8 cellular contexts compared by ENCODE assay signal in genomic region chr13:19984430-19985218, GRCh38. TPM values are rescaled to one million over a fixed set of nuclear protein-coding genes. Genes with fewer than 3 reads are reported as not detected.
DNase-seq lines count a peak whose midpoint lies in the region; ATAC-seq and TF ChIP-seq lines count a peak whose summit lies in the region.

No MANE protein-coding gene starts in this region.

- H3K9me3 Mint-ChIP-seq in endodermal cell (no peaks in the 10 kb centered on the region), natural killer cell (no peaks in the 10 kb centered on the region)

- CTCF ChIA-PET in OCI-LY7 (lab: Charles Lee; ENCODE audit: unreplicated experiment), result interaction anchor here (0.6 kb wide), 1 partner anchor 10 kb away, joined by 3 read pairs; no protein-coding TSS in a partner anchor

- H2AFZ ChIP-seq in OCI-LY7 (ENCODE audit: low read length), result no peak overlapping the region

- 49 to 71% methylated on average over 3 to 5 of the region's 5 CpGs for WGBS in endodermal cell (ENCODE audit: insufficient coverage in 1 of 2, insufficient read length in 1 of 2), 2 experiments

- H3K9me3 ChIP-seq in OCI-LY7 (ENCODE audit: low read length), result peaks cover 1% of the 10 kb centered on the region; the same call in 1 of the 2 replicates
- H3K9me3 ChIP-seq in endodermal cell (ENCODE audit: control insufficient read depth, low read length), result peaks cover under 1% of the 10 kb centered on the region

- H3K4me1 Mint-ChIP-seq in endodermal cell, result peaks cover 27% of the 10 kb centered on the region
- H3K4me1 Mint-ChIP-seq in natural killer cell, result peaks cover 18 to 27% of the 10 kb centered on the region in 2 donors

- peaks cover 70% of the 10 kb centered on the region for H3K79me2 ChIP-seq in OCI-LY7 (ENCODE audit: insufficient read depth, low read depth, low read length)

- intact Hi-C loops in OCI-LY7 (cut with micrococcal nuclease; ENCODE audit: unreplicated experiment) (loop anchor here (1.0 kb wide), 1 partner anchor 179 kb away; no protein-coding TSS in a partner anchor), natural killer cell (cut with micrococcal nuclease) (no loop called here)

- DNase-seq in AG09319 (ENCODE audit: extremely low read depth, low read depth), result peak; percentile 19
- peak; percentile 49 for DNase-seq in OCI-LY7 (ENCODE audit: low spot score)
- no peak for DNase-seq in endodermal cell
- DNase-seq in natural killer cell, result no peak
- no peak for DNase-seq in OCI-M2 (lab: John Stamatoyannopoulos, UW; ENCODE audit: unreplicated experiment)
- DNase-seq in activated CD4-positive, CD25-positive, alpha-beta regulatory T cell treated with anti-CD3 and anti-CD28 coated beads, Interleukin-2, amount 50 U/mL, for 72 hours, result no peak

- H3K4me2 ChIP-seq in OCI-LY7 (ENCODE audit: low read length), result peak overlapping the region; percentile 33

- H3K4me3 Mint-ChIP-seq in endodermal cell (no peak overlapping the region), natural killer cell (no peak overlapping the region)

- TF ChIP-seq CTCF in AG09319 (IDR thresholded peaks at IDR 0.05; ENCODE audit: low read depth, low read length), result peak; percentile 66
- TF ChIP-seq CTCF in GM12875 (IDR thresholded peaks at IDR 0.05; ENCODE audit: borderline replicate concordance, insufficient read depth, low read depth, low read length), result peak; percentile 44; the same call in 1 of the 2 replicates
- TF ChIP-seq CTCF in OCI-LY7 (conservative IDR thresholded peaks at IDR 0.05; ENCODE audit: low read length), result peak; percentile 80
- peak; percentile 80 for TF ChIP-seq CTCF in endodermal cell (conservative IDR thresholded peaks at IDR 0.05)
- TF ChIP-seq CTCF in natural killer cell (IDR thresholded peaks at IDR 0.05), result peak; percentile 19

- peak overlapping the region; percentile 92 for H3K27ac Mint-ChIP-seq in endodermal cell
- H3K27ac Mint-ChIP-seq in natural killer cell, result no peak overlapping the region

- H3K27ac ChIP-seq in OCI-LY7 (ENCODE audit: low read depth, low read length, poor library complexity, severe bottlenecking) (peak overlapping the region; percentile 12), endodermal cell (ENCODE audit: low read depth, low read length) (no peak overlapping the region)

- H3K4me1 ChIP-seq in OCI-LY7 (ENCODE audit: insufficient read depth, low read length, poor library complexity, severe bottlenecking) (peaks cover 14% of the 10 kb centered on the region), endodermal cell (ENCODE audit: control insufficient read depth, insufficient read depth, low read length) (no peaks in the 10 kb centered on the region)

- no peaks in the 10 kb centered on the region for H3K27me3 Mint-ChIP-seq in endodermal cell (ENCODE audit: insufficient read depth)
- H3K27me3 Mint-ChIP-seq in natural killer cell (ENCODE audit: low read depth in 2 of 2), result no peaks in the 10 kb centered on the region

- no peaks in the 10 kb centered on the region for H3K27me3 ChIP-seq in endodermal cell (ENCODE audit: control insufficient read depth, insufficient read depth, low read length, poor library complexity, severe bottlenecking)

- POLR2A ChIA-PET in OCI-LY7 (lab: Charles Lee), result interaction anchor here (0.5 to 3.3 kb wide), 7 partner anchors 13 to 222 kb away, joined by 3 to 7 read pairs (median 3); no protein-coding TSS in a partner anchor

- H3K9ac ChIP-seq in endodermal cell (ENCODE audit: extremely low read depth, low read length, poor library complexity, severe bottlenecking), result peak overlapping the region; percentile 13

- H3K4me3 ChIP-seq in GM12875 (ENCODE audit: low read depth, low read length), result no peak overlapping the region
- no peak overlapping the region for H3K4me3 ChIP-seq in OCI-LY7 (ENCODE audit: low read depth, low read length, poor library complexity, severe bottlenecking)
- no peak overlapping the region for H3K4me3 ChIP-seq in endodermal cell (ENCODE audit: low read length)

- H3K36me3 Mint-ChIP-seq in endodermal cell (ENCODE audit: low read depth) (peaks cover 32% of the 10 kb centered on the region), natural killer cell (peaks cover under 1% of the 10 kb centered on the region)

- H4K20me1 ChIP-seq in OCI-LY7 (ENCODE audit: insufficient read depth, low read length), result peaks cover 16% of the 10 kb centered on the region

- H3K36me3 ChIP-seq in OCI-LY7 (ENCODE audit: insufficient read depth, low read length) (peaks cover 29% of the 10 kb centered on the region), endodermal cell (ENCODE audit: control insufficient read depth, insufficient read depth, low read length) (peaks cover 50% of the 10 kb centered on the region)

- ATAC-seq in HG02973 (IDR thresholded peaks at IDR 0.05; ENCODE audit: unreplicated experiment) (peak; percentile 68), natural killer cell (peak; percentile 39 to 53 (median 50))

- no peaks in the 10 kb centered on the region for H3K9me2 ChIP-seq in OCI-LY7 (ENCODE audit: insufficient read depth, low read length)

- no TSS peak for BruUV-seq in OCI-LY7 (replicated peaks; lab: Mats Ljungman, UMichigan)

RNA-seq across cellular contexts. Expression of gene ZMYM2, which starts 26.1 kb away (rescaled TPM):
- 50.4 and 59.9 TPM in 2 replicates for total RNA-seq in OCI-LY7 (2014; rRNA removed; shearing (Covaris generic))
- total RNA-seq in OCI-LY7 (2022) (64.7 and 80.7 TPM in 2 replicates), endodermal cell (100 to 1,000 TPM; 200 to 207 TPM), natural killer cell (100 to 1,000 TPM in 1 of 3 donors, 10 to 100 TPM in 2; 82.1 to 101 (median 87.0) TPM)
- 115 TPM for polyA plus RNA-seq in endodermal cell (2013, experiment 1 of 2)
- polyA plus RNA-seq in endodermal cell (2013, experiment 2 of 2), result 108 TPM

Comparison
In these comparisons a context has a peak if more than half of its experiments do, and no peak if none do; other contexts are left out.
1. DNase-seq: peak in AG09319 (single experiment) and OCI-LY7 (single experiment); none in endodermal cell (single experiment), natural killer cell (single experiment), OCI-M2 (single experiment) and activated CD4-positive, CD25-positive, alpha-beta regulatory T cell treated with anti-CD3 and anti-CD28 coated beads, Interleukin-2, amount 50 U/mL, for 72 hours (single experiment).
2. CTCF ChIP-seq: peak in every context shown above with its lines; median percentile 80 in OCI-LY7; 80 in endodermal cell; 66 in AG09319; 44 in GM12875; 19 in natural killer cell.